1 cellular context compared by ENCODE assay signal in genomic region chr1:204362984-204363334, GRCh38.
TF ChIP-seq lines count a peak whose summit lies in the region.

No MANE protein-coding gene starts in this region.

TF ChIP-seq in H1, 55 proteins besides CTCF, POLR2A, EP300 and RAD21:
- TF ChIP-seq NANOG (IDR thresholded peaks at IDR 0.05; ENCODE audit: insufficient read depth, low read depth, low read length, poor library complexity, severe bottlenecking) (no peak), HDAC6 (IDR thresholded peaks at IDR 0.05; ENCODE audit: low read depth, low read length) (no peak), MAX (IDR thresholded peaks at IDR 0.05) (no peak), EZH2 (IDR thresholded peaks at IDR 0.05; ENCODE audit: low read depth, low read length, severe bottlenecking) (peak; percentile 30), SP1 (IDR thresholded peaks at IDR 0.05; ENCODE audit: low read depth, low read length) (no peak), KDM1A (IDR thresholded peaks at IDR 0.05; ENCODE audit: borderline replicate concordance, low read length) (no peak)
